8 cellular contexts compared by ENCODE assay signal in genomic region chr14:62056789-62057188, GRCh38.
"Had no signal": no experiment of that assay in that cellular context is flagged by ENCODE, and none has a peak within 500 bp of the region (broad histone marks: within the 10 kb centered on the region; RNA-seq: fewer than 3 reads in every experiment).

No MANE protein-coding gene starts in this region.

- H3K36me3 ChIP-seq: HAP-1 had no signal

- H3K27ac ChIP-seq: GM23248 had no signal

- H2AFZ ChIP-seq: GM23248, GM23338 had no signal

- DNase-seq: GM23248, H7, H9, HCEC 1CT, HFFc6 had no signal

- FAIRE-seq: H54 had no signal

- H3K9ac ChIP-seq: GM23248 had no signal

- H3K4me1 ChIP-seq: HAP-1 had no signal

- H3K9me3 ChIP-seq: HAP-1 had no signal

- H3K4me3 ChIP-seq: GM23248, GM23338, HAP-1 had no signal

- H3K4me2 ChIP-seq: GM23338 had no signal
